17 cellular contexts compared by ENCODE assay signal in the genomic region with DNA sequence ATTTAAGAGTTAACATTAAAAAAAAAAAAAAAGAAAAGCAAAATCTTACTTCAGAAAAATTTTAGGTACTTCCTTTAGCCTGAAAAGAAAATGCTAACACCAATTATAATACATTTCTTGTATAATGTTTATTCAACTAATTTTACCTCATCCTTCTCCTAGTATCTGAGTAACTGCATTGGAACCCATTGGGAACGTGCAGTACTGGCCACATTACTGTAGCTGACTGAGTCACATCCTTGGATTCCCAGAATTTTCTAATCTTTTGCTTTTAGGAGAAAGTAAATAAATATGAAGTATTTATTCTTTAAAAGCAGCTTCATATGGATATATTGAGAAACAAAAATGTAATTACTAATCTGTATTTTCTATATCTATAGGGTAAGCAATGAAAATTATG.
"Had no signal": no experiment of that assay in that cellular context is flagged by ENCODE, and none has a peak within 500 bp of the region (broad histone marks: within the 10 kb centered on the region; RNA-seq: fewer than 3 reads in every experiment).

No MANE protein-coding gene starts in this region.

- H3K79me2 ChIP-seq: hepatocyte had no signal

- H3K4me2 ChIP-seq: hepatocyte, smooth muscle cell had no signal

- ATAC-seq: left lobe of liver, natural killer cell had no signal

- H3K4me3 Mint-ChIP-seq: natural killer cell, neural crest cell had no signal

- H2AFZ ChIP-seq: hepatocyte had no signal

- H3K4me3 ChIP-seq: dorsolateral prefrontal cortex, hepatocyte, ovary, right atrium auricular region, smooth muscle cell had no signal

- DNase-seq: cortex of kidney; dorsolateral prefrontal cortex; effector CD8-positive, alpha-beta T cell; foreskin melanocyte; head of caudate nucleus; natural killer cell; nucleus accumbens; ovary; stimulated activated CD4-positive, alpha-beta T cell treated with anti-CD3 and anti-CD28 coated beads, Interleukin-2, amount 100 ng/mL, for 48 hours; stimulated activated naive CD4-positive, alpha-beta T cell treated with Interleukin-2 at 50 U/mL for 16 hours; trophoblast cell had no signal

- H3K36me3 ChIP-seq: ovary, right atrium auricular region had no signal

- H3K4me1 Mint-ChIP-seq: natural killer cell had no signal

- H3K4me1 ChIP-seq: right atrium auricular region had no signal

- H3K36me3 Mint-ChIP-seq: natural killer cell had no signal

- H3K27ac Mint-ChIP-seq: natural killer cell had no signal

- H3K27me3 ChIP-seq: hepatocyte, ovary, right atrium auricular region had no signal

- H3K27ac ChIP-seq: dorsolateral prefrontal cortex, hepatocyte, ovary, right atrium auricular region had no signal

- H3K9me3 ChIP-seq: ovary, right atrium auricular region had no signal

- FAIRE-seq: islet of Langerhans had no signal
